1 cellular context compared by ENCODE assay signal in the genomic region with DNA sequence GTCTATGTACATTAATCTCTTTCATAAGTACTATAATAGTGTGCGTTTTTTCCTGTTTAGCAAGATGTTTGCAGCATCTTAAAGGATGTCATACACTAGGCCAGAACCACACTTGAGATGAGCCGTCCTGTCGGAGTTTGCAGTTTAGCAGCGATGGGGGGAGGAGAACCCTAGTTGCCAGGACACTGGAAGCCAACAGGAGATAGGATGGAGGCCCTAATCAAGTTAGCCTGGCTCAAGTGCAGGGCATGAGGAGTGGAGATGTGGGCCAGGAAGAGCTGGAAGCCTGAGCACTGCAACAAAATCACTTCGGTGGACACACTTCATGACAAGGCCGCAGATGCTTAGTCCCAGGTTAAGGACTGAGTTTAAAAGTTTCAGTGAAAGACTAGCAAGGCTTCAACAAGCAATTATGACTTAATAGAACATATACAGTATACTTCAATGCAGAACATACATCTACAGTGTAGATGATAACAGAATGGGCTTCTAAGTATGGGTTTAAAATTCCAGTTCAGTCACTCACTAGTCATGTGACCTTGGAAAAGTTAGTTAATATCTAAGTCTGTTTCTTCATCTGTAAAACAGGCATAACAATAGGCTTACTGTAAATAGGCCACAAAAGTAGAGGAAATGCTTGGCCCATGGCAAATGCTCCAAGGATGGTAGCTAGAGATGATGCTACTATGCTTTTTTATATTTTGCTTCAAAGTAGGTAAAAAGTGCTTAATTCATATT.
TF ChIP-seq lines count a peak whose summit lies in the region.

No MANE protein-coding gene starts in this region.

TF ChIP-seq in SK-N-SH, 30 proteins besides CTCF, POLR2A, EP300 and RAD21 (continued from another document):
- TF ChIP-seq, protein P1, sequence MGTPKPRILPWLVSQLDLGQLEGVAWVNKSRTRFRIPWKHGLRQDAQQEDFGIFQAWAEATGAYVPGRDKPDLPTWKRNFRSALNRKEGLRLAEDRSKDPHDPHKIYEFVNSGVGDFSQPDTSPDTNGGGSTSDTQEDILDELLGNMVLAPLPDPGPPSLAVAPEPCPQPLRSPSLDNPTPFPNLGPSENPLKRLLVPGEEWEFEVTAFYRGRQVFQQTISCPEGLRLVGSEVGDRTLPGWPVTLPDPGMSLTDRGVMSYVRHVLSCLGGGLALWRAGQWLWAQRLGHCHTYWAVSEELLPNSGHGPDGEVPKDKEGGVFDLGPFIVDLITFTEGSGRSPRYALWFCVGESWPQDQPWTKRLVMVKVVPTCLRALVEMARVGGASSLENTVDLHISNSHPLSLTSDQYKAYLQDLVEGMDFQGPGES (IDR thresholded peaks at IDR 0.05; ENCODE audit: low read depth, low read length): no peak
